In the genomic region with DNA sequence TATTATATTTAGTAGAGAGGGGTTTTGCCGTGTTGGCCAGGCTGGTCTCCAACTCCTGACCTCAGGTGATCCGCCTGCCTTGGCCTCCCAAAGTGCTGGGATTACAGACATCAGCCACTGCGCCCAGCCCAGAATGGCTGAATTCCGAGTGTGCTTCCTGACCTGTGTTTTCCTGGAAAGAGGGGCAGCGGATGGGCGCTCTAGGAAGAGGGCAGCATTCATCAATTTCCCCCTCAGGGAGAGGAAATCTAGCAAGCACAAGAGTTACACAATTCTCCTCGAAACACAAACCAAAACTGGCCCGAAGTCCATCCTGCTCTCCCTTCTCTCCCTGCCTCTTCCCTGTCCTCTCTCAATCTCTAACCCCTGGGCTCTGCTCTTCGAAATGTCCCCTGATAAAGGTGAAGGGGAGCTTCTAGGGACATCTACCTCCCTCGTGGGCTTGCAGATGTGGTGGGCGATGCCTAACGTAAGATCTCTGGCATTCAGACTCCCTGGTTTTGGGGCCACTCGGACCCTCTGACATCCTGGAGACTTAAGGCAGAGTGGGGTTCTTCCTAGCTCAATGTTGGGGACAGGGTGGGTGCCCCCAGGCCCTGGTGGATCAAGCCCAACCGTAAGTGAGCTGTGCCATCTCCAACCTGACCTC, we compare ENCODE assay signal across 1 cellular context.
TF ChIP-seq lines count a peak whose summit lies in the region.

No MANE protein-coding gene starts in this region.

TF ChIP-seq in HepG2, 621 proteins besides CTCF, POLR2A, EP300 and RAD21 (continued from another document and continues in another):
- no peak for TF ChIP-seq GATA4 (IDR thresholded peaks at IDR 0.05; ENCODE audit: borderline replicate concordance, low read depth)
- TF ChIP-seq ZNF569 (CRISPR knock-in tag; IDR thresholded peaks at IDR 0.05; ENCODE audit: borderline replicate concordance) = no peak
- TF ChIP-seq ELF1 (CRISPR knock-in tag; IDR thresholded peaks at IDR 0.05) = peak; percentile 60
- no peak for TF ChIP-seq ZNF337 (CRISPR knock-in tag; IDR thresholded peaks at IDR 0.05; ENCODE audit: borderline replicate concordance, low read depth)
- TF ChIP-seq, protein P1, sequence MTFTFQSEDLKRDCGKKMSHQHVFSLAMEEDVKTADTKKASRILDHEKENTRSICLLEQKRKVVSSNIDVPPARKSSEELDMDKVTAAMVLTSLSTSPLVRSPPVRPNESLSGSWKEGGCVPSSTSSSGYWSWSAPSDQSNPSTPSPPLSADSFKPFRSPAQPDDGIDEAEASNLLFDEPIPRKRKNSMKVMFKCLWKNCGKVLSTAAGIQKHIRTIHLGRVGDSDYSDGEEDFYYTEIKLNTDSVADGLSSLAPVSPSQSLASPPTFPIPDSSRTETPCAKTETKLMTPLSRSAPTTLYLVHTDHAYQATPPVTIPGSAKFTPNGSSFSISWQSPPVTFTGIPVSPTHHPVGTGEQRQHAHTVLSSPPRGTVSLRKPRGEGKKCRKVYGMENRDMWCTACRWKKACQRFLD (CRISPR knock-in tag; IDR thresholded peaks at IDR 0.05; ENCODE audit: borderline replicate concordance) = no peak
- no peak for TF ChIP-seq ZNF207 (IDR thresholded peaks at IDR 0.05; ENCODE audit: borderline replicate concordance)
- no peak for TF ChIP-seq MTF2 (CRISPR knock-in tag; IDR thresholded peaks at IDR 0.05; ENCODE audit: borderline replicate concordance)
- TF ChIP-seq, protein P2, sequence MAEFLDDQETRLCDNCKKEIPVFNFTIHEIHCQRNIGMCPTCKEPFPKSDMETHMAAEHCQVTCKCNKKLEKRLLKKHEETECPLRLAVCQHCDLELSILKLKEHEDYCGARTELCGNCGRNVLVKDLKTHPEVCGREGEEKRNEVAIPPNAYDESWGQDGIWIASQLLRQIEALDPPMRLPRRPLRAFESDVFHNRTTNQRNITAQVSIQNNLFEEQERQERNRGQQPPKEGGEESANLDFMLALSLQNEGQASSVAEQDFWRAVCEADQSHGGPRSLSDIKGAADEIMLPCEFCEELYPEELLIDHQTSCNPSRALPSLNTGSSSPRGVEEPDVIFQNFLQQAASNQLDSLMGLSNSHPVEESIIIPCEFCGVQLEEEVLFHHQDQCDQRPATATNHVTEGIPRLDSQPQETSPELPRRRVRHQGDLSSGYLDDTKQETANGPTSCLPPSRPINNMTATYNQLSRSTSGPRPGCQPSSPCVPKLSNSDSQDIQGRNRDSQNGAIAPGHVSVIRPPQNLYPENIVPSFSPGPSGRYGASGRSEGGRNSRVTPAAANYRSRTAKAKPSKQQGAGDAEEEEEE (CRISPR knock-in tag; IDR thresholded peaks at IDR 0.05; ENCODE audit: borderline replicate concordance) = no peak
- no peak for TF ChIP-seq SRF (IDR thresholded peaks at IDR 0.05; ENCODE audit: low read depth, low read length)
- TF ChIP-seq MTA1 (CRISPR knock-in tag; IDR thresholded peaks at IDR 0.05; ENCODE audit: borderline replicate concordance) = peak; percentile 19; the same call in 1 of the 2 replicates
- TF ChIP-seq PCBP2 (optimal IDR thresholded peaks at IDR 0.05; ENCODE audit: low read depth, low read length, poor library complexity, severe bottlenecking) = no peak
- TF ChIP-seq ZNF589 (CRISPR knock-in tag; conservative IDR thresholded peaks at IDR 0.05) = no peak
- TF ChIP-seq, protein P3, sequence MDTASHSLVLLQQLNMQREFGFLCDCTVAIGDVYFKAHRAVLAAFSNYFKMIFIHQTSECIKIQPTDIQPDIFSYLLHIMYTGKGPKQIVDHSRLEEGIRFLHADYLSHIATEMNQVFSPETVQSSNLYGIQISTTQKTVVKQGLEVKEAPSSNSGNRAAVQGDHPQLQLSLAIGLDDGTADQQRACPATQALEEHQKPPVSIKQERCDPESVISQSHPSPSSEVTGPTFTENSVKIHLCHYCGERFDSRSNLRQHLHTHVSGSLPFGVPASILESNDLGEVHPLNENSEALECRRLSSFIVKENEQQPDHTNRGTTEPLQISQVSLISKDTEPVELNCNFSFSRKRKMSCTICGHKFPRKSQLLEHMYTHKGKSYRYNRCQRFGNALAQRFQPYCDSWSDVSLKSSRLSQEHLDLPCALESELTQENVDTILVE (CRISPR knock-in tag; IDR thresholded peaks at IDR 0.05) = peak; percentile 61; the same call in 1 of the 2 replicates
- TF ChIP-seq MIXL1 (CRISPR knock-in tag; IDR thresholded peaks at IDR 0.05) = peak; percentile 78
- peak; percentile 74; the same call in 1 of the 2 replicates for TF ChIP-seq HNF4G (IDR thresholded peaks at IDR 0.05; ENCODE audit: borderline replicate concordance, low read depth, low read length)
- TF ChIP-seq HNF4G (CRISPR knock-in tag; IDR thresholded peaks at IDR 0.05; ENCODE audit: borderline replicate concordance, low read depth) = peak; percentile 90
- TF ChIP-seq, protein P4, sequence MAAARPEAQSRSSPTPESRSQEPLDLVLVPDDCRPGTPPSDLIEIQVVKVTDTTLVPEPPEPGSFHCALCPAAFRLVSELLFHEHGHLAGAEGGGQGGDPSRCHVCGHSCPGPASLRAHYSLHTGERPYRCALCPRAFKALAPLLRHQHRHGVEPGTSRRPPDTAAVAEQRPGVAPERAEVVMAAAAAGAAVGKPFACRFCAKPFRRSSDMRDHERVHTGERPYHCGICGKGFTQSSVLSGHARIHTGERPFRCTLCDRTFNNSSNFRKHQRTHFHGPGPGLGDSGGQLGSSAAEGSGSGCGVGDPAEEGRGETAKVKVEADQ (CRISPR knock-in tag; IDR thresholded peaks at IDR 0.05; ENCODE audit: borderline replicate concordance) = no peak
- TF ChIP-seq KLF6 (CRISPR knock-in tag; IDR thresholded peaks at IDR 0.05) = peak; percentile 29; the same call in 1 of the 2 replicates
- TF ChIP-seq ATF1 (CRISPR knock-in tag; IDR thresholded peaks at IDR 0.05) = no peak
- TF ChIP-seq GABPA (IDR thresholded peaks at IDR 0.05; ENCODE audit: low read depth, low read length) = no peak
- no peak for TF ChIP-seq GABPA (CRISPR knock-in tag; IDR thresholded peaks at IDR 0.05; ENCODE audit: low read depth)
- TF ChIP-seq SMARCC2 (IDR thresholded peaks at IDR 0.05) = no peak
- peak; percentile 54; the same call in 1 of the 2 replicates for TF ChIP-seq NRL (CRISPR knock-in tag; IDR thresholded peaks at IDR 0.05; ENCODE audit: borderline replicate concordance)
- TF ChIP-seq, protein P5, sequence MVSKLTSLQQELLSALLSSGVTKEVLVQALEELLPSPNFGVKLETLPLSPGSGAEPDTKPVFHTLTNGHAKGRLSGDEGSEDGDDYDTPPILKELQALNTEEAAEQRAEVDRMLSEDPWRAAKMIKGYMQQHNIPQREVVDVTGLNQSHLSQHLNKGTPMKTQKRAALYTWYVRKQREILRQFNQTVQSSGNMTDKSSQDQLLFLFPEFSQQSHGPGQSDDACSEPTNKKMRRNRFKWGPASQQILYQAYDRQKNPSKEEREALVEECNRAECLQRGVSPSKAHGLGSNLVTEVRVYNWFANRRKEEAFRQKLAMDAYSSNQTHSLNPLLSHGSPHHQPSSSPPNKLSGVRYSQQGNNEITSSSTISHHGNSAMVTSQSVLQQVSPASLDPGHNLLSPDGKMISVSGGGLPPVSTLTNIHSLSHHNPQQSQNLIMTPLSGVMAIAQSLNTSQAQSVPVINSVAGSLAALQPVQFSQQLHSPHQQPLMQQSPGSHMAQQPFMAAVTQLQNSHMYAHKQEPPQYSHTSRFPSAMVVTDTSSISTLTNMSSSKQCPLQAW (CRISPR knock-in tag; IDR thresholded peaks at IDR 0.05) = peak; percentile 25; the same call in 1 of the 2 replicates
- no peak for TF ChIP-seq SRSF1 (optimal IDR thresholded peaks at IDR 0.05; ENCODE audit: low read depth, low read length)
- TF ChIP-seq, protein P6, sequence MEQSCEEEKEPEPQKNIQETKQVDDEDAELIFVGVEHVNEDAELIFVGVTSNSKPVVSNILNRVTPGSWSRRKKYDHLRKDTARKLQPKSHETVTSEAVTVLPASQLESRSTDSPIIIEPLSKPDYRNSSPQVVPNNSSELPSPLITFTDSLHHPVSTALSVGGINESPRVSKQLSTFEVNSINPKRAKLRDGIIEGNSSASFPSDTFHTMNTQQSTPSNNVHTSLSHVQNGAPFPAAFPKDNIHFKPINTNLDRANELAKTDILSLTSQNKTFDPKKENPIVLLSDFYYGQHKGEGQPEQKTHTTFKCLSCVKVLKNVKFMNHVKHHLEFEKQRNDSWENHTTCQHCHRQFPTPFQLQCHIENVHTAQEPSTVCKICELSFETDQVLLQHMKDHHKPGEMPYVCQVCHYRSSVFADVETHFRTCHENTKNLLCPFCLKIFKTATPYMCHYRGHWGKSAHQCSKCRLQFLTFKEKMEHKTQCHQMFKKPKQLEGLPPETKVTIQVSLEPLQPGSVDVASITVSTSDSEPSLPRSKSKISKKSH (CRISPR knock-in tag; IDR thresholded peaks at IDR 0.05; ENCODE audit: borderline replicate concordance) = no peak
- TF ChIP-seq, protein P7, sequence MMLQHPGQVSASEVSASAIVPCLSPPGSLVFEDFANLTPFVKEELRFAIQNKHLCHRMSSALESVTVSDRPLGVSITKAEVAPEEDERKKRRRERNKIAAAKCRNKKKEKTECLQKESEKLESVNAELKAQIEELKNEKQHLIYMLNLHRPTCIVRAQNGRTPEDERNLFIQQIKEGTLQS (CRISPR knock-in tag; IDR thresholded peaks at IDR 0.05) = no peak
- TF ChIP-seq CCAR2 (optimal IDR thresholded peaks at IDR 0.05; ENCODE audit: low read depth, low read length) = no peak
- TF ChIP-seq ZFP37 (CRISPR knock-in tag; IDR thresholded peaks at IDR 0.05; ENCODE audit: borderline replicate concordance) = peak; percentile 73; the same call in 1 of the 2 replicates
- TF ChIP-seq JARID2 (CRISPR knock-in tag; IDR thresholded peaks at IDR 0.05; ENCODE audit: insufficient replicate concordance) = no peak
- 0 out of 2 replicates have a peak, but pooled peaks have one; percentile 73 for TF ChIP-seq ZNF891 (CRISPR knock-in tag; IDR thresholded peaks at IDR 0.05)
- TF ChIP-seq, protein P8, sequence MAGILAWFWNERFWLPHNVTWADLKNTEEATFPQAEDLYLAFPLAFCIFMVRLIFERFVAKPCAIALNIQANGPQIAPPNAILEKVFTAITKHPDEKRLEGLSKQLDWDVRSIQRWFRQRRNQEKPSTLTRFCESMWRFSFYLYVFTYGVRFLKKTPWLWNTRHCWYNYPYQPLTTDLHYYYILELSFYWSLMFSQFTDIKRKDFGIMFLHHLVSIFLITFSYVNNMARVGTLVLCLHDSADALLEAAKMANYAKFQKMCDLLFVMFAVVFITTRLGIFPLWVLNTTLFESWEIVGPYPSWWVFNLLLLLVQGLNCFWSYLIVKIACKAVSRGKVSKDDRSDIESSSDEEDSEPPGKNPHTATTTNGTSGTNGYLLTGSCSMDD (CRISPR knock-in tag; IDR thresholded peaks at IDR 0.05) = no peak
- TF ChIP-seq, protein P9, sequence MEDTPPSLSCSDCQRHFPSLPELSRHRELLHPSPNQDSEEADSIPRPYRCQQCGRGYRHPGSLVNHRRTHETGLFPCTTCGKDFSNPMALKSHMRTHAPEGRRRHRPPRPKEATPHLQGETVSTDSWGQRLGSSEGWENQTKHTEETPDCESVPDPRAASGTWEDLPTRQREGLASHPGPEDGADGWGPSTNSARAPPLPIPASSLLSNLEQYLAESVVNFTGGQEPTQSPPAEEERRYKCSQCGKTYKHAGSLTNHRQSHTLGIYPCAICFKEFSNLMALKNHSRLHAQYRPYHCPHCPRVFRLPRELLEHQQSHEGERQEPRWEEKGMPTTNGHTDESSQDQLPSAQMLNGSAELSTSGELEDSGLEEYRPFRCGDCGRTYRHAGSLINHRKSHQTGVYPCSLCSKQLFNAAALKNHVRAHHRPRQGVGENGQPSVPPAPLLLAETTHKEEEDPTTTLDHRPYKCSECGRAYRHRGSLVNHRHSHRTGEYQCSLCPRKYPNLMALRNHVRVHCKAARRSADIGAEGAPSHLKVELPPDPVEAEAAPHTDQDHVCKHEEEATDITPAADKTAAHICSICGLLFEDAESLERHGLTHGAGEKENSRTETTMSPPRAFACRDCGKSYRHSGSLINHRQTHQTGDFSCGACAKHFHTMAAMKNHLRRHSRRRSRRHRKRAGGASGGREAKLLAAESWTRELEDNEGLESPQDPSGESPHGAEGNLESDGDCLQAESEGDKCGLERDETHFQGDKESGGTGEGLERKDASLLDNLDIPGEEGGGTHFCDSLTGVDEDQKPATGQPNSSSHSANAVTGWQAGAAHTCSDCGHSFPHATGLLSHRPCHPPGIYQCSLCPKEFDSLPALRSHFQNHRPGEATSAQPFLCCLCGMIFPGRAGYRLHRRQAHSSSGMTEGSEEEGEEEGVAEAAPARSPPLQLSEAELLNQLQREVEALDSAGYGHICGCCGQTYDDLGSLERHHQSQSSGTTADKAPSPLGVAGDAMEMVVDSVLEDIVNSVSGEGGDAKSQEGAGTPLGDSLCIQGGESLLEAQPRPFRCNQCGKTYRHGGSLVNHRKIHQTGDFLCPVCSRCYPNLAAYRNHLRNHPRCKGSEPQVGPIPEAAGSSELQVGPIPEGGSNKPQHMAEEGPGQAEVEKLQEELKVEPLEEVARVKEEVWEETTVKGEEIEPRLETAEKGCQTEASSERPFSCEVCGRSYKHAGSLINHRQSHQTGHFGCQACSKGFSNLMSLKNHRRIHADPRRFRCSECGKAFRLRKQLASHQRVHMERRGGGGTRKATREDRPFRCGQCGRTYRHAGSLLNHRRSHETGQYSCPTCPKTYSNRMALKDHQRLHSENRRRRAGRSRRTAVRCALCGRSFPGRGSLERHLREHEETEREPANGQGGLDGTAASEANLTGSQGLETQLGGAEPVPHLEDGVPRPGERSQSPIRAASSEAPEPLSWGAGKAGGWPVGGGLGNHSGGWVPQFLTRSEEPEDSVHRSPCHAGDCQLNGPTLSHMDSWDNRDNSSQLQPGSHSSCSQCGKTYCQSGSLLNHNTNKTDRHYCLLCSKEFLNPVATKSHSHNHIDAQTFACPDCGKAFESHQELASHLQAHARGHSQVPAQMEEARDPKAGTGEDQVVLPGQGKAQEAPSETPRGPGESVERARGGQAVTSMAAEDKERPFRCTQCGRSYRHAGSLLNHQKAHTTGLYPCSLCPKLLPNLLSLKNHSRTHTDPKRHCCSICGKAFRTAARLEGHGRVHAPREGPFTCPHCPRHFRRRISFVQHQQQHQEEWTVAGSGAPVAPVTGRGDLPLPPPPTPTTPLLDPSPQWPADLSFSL (CRISPR knock-in tag; IDR thresholded peaks at IDR 0.05) = no peak
- TF ChIP-seq, protein P10, sequence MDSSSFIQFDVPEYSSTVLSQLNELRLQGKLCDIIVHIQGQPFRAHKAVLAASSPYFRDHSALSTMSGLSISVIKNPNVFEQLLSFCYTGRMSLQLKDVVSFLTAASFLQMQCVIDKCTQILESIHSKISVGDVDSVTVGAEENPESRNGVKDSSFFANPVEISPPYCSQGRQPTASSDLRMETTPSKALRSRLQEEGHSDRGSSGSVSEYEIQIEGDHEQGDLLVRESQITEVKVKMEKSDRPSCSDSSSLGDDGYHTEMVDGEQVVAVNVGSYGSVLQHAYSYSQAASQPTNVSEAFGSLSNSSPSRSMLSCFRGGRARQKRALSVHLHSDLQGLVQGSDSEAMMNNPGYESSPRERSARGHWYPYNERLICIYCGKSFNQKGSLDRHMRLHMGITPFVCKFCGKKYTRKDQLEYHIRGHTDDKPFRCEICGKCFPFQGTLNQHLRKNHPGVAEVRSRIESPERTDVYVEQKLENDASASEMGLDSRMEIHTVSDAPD (CRISPR knock-in tag; IDR thresholded peaks at IDR 0.05) = no peak
- TF ChIP-seq, protein P11, sequence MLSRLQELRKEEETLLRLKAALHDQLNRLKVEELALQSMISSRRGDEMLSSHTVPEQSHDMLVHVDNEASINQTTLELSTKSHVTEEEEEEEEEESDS (CRISPR knock-in tag; IDR thresholded peaks at IDR 0.05; ENCODE audit: borderline replicate concordance) = no peak
- TF ChIP-seq NR2F1 (CRISPR knock-in tag; IDR thresholded peaks at IDR 0.05) = peak; percentile 29 to 49; a peak in 1 of 4 replicates
- TF ChIP-seq HMGA1 (CRISPR knock-in tag; conservative IDR thresholded peaks at IDR 0.05) = no peak
- TF ChIP-seq FLYWCH1 (CRISPR knock-in tag; IDR thresholded peaks at IDR 0.05) = 0 out of 2 replicates have a peak, but pooled peaks have one; percentile 62
- TF ChIP-seq XRCC5 (optimal IDR thresholded peaks at IDR 0.05; ENCODE audit: low read length) = no peak
- no peak for TF ChIP-seq ZNF234 (CRISPR knock-in tag; conservative IDR thresholded peaks at IDR 0.05)
